Comparison of ENCODE assay signal across 1 cellular context in genomic region chr9:89549031-89549644, GRCh38.
TF ChIP-seq lines count a peak whose summit lies in the region.

No MANE protein-coding gene starts in this region.

TF ChIP-seq in endothelial cell of umbilical vein, 7 proteins besides CTCF, POLR2A, EP300 and RAD21 (continued from another document):
- no peak for TF ChIP-seq FOS (IDR thresholded peaks at IDR 0.05; ENCODE audit: borderline replicate concordance, insufficient read depth, low read length)
- no peak for TF ChIP-seq POLR2AphosphoS5 (IDR thresholded peaks at IDR 0.05; ENCODE audit: insufficient read depth, low read depth, low read length)
